25 cellular contexts compared by ENCODE assay signal in genomic region chr1:1551524-1552262, GRCh38. TPM values are rescaled to one million over a fixed set of nuclear protein-coding genes. Genes with fewer than 3 reads are reported as not detected.
A peak's percentile ranks its signal among the peaks of the same experiment; 100 is the strongest.
DNase-seq lines count a peak whose midpoint lies in the region; ATAC-seq and TF ChIP-seq lines count a peak whose summit lies in the region.
"Had no signal": no experiment of that assay in that cellular context is flagged by ENCODE, and none has a peak within 500 bp of the region (broad histone marks: within the 10 kb centered on the region; RNA-seq: fewer than 3 reads in every experiment).

No MANE protein-coding gene starts in this region.

- H3K27ac Mint-ChIP-seq in natural killer cell, result peak overlapping the region; percentile 24 to 29
- no peak overlapping the region for H3K27ac Mint-ChIP-seq in natural killer cell treated with Interleukin-12 subunit alpha and Interleukin-12 subunit beta and Interleukin-15 and Interleukin-18, amount 100 ng/mL, for 72 hours

- H3K4me3 ChIP-seq in adipocyte (ENCODE audit: low read length) (no peak overlapping the region), iPS-18a (ENCODE audit: low read length) (no peak overlapping the region)
- H3K4me3 ChIP-seq: ovary, right atrium auricular region, tibial artery had no signal

- H3K9ac ChIP-seq in adipocyte (ENCODE audit: low read length) (peak overlapping the region; percentile 72), iPS-18a (ENCODE audit: low read length) (no peak overlapping the region)

- H3K27ac ChIP-seq in iPS-18a (ENCODE audit: low read length), result peak overlapping the region; percentile 24
- peak overlapping the region; percentile 69 for H3K27ac ChIP-seq in temporal lobe (ENCODE audit: low read depth, low read length)
- H3K27ac ChIP-seq: C4-2B, ovary, tibial artery, WERI-Rb-1 had no signal

- peaks cover 36% of the 10 kb centered on the region for H3K4me1 ChIP-seq in adipocyte (ENCODE audit: control insufficient read depth, insufficient read depth, low read length)
- H3K4me1 ChIP-seq in iPS-18a (ENCODE audit: control insufficient read depth, low read depth, low read length), result no peaks in the 10 kb centered on the region

- H3K9me3 ChIP-seq in adipocyte (ENCODE audit: control insufficient read depth, low read length), result no peaks in the 10 kb centered on the region
- no peaks in the 10 kb centered on the region for H3K9me3 ChIP-seq in iPS-18a (ENCODE audit: control insufficient read depth, low read depth, low read length)
- H3K9me3 ChIP-seq: ovary, right atrium auricular region, tibial artery had no signal

- no peak for ATAC-seq in natural killer cell
- no peak for ATAC-seq in natural killer cell treated with Interleukin-12 subunit alpha and Interleukin-12 subunit beta and Interleukin-15 and Interleukin-18, amount 100 ng/mL, for 72 hours
- ATAC-seq in HG02588 (IDR thresholded peaks at IDR 0.05; ENCODE audit: unreplicated experiment), result no peak
- no peak for ATAC-seq in HG03045 (IDR thresholded peaks at IDR 0.05; ENCODE audit: unreplicated experiment)

- H3K36me3 Mint-ChIP-seq in natural killer cell, result no peaks in the 10 kb centered on the region
- no peaks in the 10 kb centered on the region for H3K36me3 Mint-ChIP-seq in natural killer cell treated with Interleukin-12 subunit alpha and Interleukin-12 subunit beta and Interleukin-15 and Interleukin-18, amount 100 ng/mL, for 72 hours
- H3K36me3 Mint-ChIP-seq: naive B cell had no signal

- H3K27me3 ChIP-seq in adipocyte (replicated peaks; ENCODE audit: control insufficient read depth, insufficient read depth, low read length) (no peaks in the 10 kb centered on the region), iPS-18a (ENCODE audit: control insufficient read depth, insufficient read depth, low read length) (no peaks in the 10 kb centered on the region)
- H3K27me3 ChIP-seq: ovary, right atrium auricular region, tibial artery had no signal

- H3K4me3 Mint-ChIP-seq in natural killer cell, result no peak overlapping the region
- H3K4me3 Mint-ChIP-seq in natural killer cell treated with Interleukin-12 subunit alpha and Interleukin-12 subunit beta and Interleukin-15 and Interleukin-18, amount 100 ng/mL, for 72 hours, result no peak overlapping the region
- H3K4me3 Mint-ChIP-seq: HFFc6 had no signal

- no peaks in the 10 kb centered on the region for H3K9me3 Mint-ChIP-seq in natural killer cell
- H3K9me3 Mint-ChIP-seq in natural killer cell treated with Interleukin-12 subunit alpha and Interleukin-12 subunit beta and Interleukin-15 and Interleukin-18, amount 100 ng/mL, for 72 hours, result no peaks in the 10 kb centered on the region
- H3K9me3 Mint-ChIP-seq: HFFc6, naive B cell had no signal

- H3K36me3 ChIP-seq in adipocyte (ENCODE audit: control insufficient read depth, insufficient read depth, low read length, severe bottlenecking), result peaks cover under 1% of the 10 kb centered on the region
- H3K36me3 ChIP-seq in iPS-18a (ENCODE audit: control insufficient read depth, low read depth, low read length), result no peaks in the 10 kb centered on the region
- H3K36me3 ChIP-seq: ovary, right atrium auricular region had no signal

- no peak for TF ChIP-seq CTCF in natural killer cell (IDR thresholded peaks at IDR 0.05)

- intact Hi-C loops in natural killer cell (cut with micrococcal nuclease), result no loop called here

- H3K4me1 Mint-ChIP-seq in natural killer cell, result peaks cover 0 to 9% of the 10 kb centered on the region in 2 donors
- peaks cover 6 to 13% of the 10 kb centered on the region in 2 donors for H3K4me1 Mint-ChIP-seq in natural killer cell treated with Interleukin-12 subunit alpha and Interleukin-12 subunit beta and Interleukin-15 and Interleukin-18, amount 100 ng/mL, for 72 hours (ENCODE audit: low read depth in 2 of 2)

- DNase-seq in natural killer cell (no peak), adipocyte (ENCODE audit: low read depth) (no peak), mesenteric fat pad (ENCODE audit: low spot score) (no peak)
- DNase-seq in natural killer cell treated with Interleukin-12 subunit alpha and Interleukin-12 subunit beta and Interleukin-15 and Interleukin-18, amount 100 ng/mL, for 72 hours (ENCODE audit: low spot score), result no peak
- DNase-seq: activated CD8-positive, alpha-beta memory T cell treated with anti-CD3 and anti-CD28 coated beads, Interleukin-2, amount 50 U/mL, for 4 hours; amniotic stem cell; central memory CD4-positive, alpha-beta T cell; KG1; MM.1S; naive B cell; NCI-H1417; NCI-H446 treated with DMSO at 0.1 percent for 48 hours; OCI-M1; ovary; stimulated activated CD4-positive, alpha-beta T cell treated with anti-CD3 and anti-CD28 coated beads, Interleukin-4, amount 100 ng/mL, for 1 hour; stimulated activated naive CD4-positive, alpha-beta T cell; tibial artery had no signal

- no peaks in the 10 kb centered on the region for H3K27me3 Mint-ChIP-seq in natural killer cell (ENCODE audit: low read depth in 2 of 2)
- no peaks in the 10 kb centered on the region for H3K27me3 Mint-ChIP-seq in natural killer cell treated with Interleukin-12 subunit alpha and Interleukin-12 subunit beta and Interleukin-15 and Interleukin-18, amount 100 ng/mL, for 72 hours
- H3K27me3 Mint-ChIP-seq: naive B cell had no signal

RNA-seq across cellular contexts. Expression of gene TMEM240, which starts 11.3 kb away (rescaled TPM):
- total RNA-seq in natural killer cell (under 1 TPM; 0.35 to 1.00 (median 0.83) TPM), temporal lobe (15.2 TPM), mesenteric fat pad (1.4 TPM)
- 1 to 10 TPM in 1 of 2 donors, not detected in 1; 1.6 TPM for total RNA-seq in natural killer cell treated with Interleukin-12 subunit alpha and Interleukin-12 subunit beta and Interleukin-15 and Interleukin-18, amount 100 ng/mL, for 72 hours

RNA-seq across cellular contexts. Expression of gene SSU72, which starts 23.0 kb away (rescaled TPM):
- total RNA-seq in natural killer cell, result 100 to 1,000 TPM in 1 of 3 donors, 10 to 100 TPM in 2; 87.5 to 107 (median 93.9) TPM
- total RNA-seq in natural killer cell treated with Interleukin-12 subunit alpha and Interleukin-12 subunit beta and Interleukin-15 and Interleukin-18, amount 100 ng/mL, for 72 hours, result 100 to 1,000 TPM in 1 of 2 donors, 10 to 100 TPM in 1; 97.6 to 146 TPM
- total RNA-seq in temporal lobe, result 37.6 TPM
- total RNA-seq in mesenteric fat pad, result 144 TPM

RNA-seq across cellular contexts. Expression of gene ATAD3A, which starts 39.7 kb away (rescaled TPM):
- 10 to 100 TPM; 17.3 to 37.3 (median 22.2) TPM for total RNA-seq in natural killer cell
- total RNA-seq in natural killer cell treated with Interleukin-12 subunit alpha and Interleukin-12 subunit beta and Interleukin-15 and Interleukin-18, amount 100 ng/mL, for 72 hours, result 100 to 1,000 TPM in 1 of 2 donors, 10 to 100 TPM in 1; 52.7 to 126 TPM
- 9.8 TPM for total RNA-seq in temporal lobe
- total RNA-seq in mesenteric fat pad, result 26.2 TPM

RNA-seq across cellular contexts. Expression of gene FNDC10, which starts 48.2 kb away (rescaled TPM):
- total RNA-seq in natural killer cell, result 1 to 10 TPM; 2.8 to 3.2 (median 3.0) TPM
- 1 to 10 TPM in 1 of 2 donors, under 1 TPM in 1; 0.81 to 2.4 TPM for total RNA-seq in natural killer cell treated with Interleukin-12 subunit alpha and Interleukin-12 subunit beta and Interleukin-15 and Interleukin-18, amount 100 ng/mL, for 72 hours
- 2.2 TPM for total RNA-seq in temporal lobe
- total RNA-seq in mesenteric fat pad, result 2.9 TPM

Comparison
In these comparisons a context has a peak if more than half of its experiments do, and no peak if none do; other contexts are left out.
1. H3K27ac Mint-ChIP-seq: peak in natural killer cell (2 of 2); none in natural killer cell treated with Interleukin-12 subunit alpha and Interleukin-12 subunit beta and Interleukin-15 and Interleukin-18, amount 100 ng/mL, for 72 hours (0 of 2).